17 cellular contexts compared by ENCODE assay signal in genomic region chr3:183498634-183499033, GRCh38. TPM values are rescaled to one million over a fixed set of nuclear protein-coding genes. Genes with fewer than 3 reads are reported as not detected.
DNase-seq lines count a peak whose midpoint lies in the region; ATAC-seq and TF ChIP-seq lines count a peak whose summit lies in the region.
"Had no signal": no experiment of that assay in that cellular context is flagged by ENCODE, and none has a peak within 500 bp of the region (broad histone marks: within the 10 kb centered on the region; RNA-seq: fewer than 3 reads in every experiment).

No MANE protein-coding gene starts in this region.

- TF ChIP-seq CTCF in right lobe of liver (IDR thresholded peaks at IDR 0.05), result no peak

- intact Hi-C loops in right lobe of liver (cut with DNase I), result no loop called here
- intact Hi-C loops in activated naive CD4-positive, alpha-beta T cell treated with anti-CD3 and anti-CD28 coated beads for 36 hours (cut with micrococcal nuclease), result no loop called here

- 20% methylated on average over 6 of the region's 6 CpGs for WGBS in right lobe of liver (ENCODE audit: insufficient coverage, low coverage, low lambda C conversion rate, missing lambda C conversion rate)

- no peaks in the 10 kb centered on the region for H3K27me3 ChIP-seq in right lobe of liver
- H3K27me3 ChIP-seq: BLaER1 treated with 17β-estradiol and CSF1 and Interleukin-3, amounts not matched to agents 10 nM and 100 nM had no signal

- peaks cover 0 to 17% (median 8%) of the 10 kb centered on the region in 4 donors for H3K4me1 ChIP-seq in right lobe of liver
- H3K4me1 ChIP-seq: HAP-1 had no signal

- H3K4me1 Mint-ChIP-seq in activated T-helper 17 cell treated with anti-CD3 and anti-CD28 coated beads, Interleukin-2, amount 50 U/mL, for 72 hours, result peaks cover under 1% of the 10 kb centered on the region
- H3K4me1 Mint-ChIP-seq in activated naive CD4-positive, alpha-beta T cell treated with anti-CD3 and anti-CD28 coated beads for 36 hours (ENCODE audit: low read depth), result peaks cover 5% of the 10 kb centered on the region
- H3K4me1 Mint-ChIP-seq: B cell had no signal

- H3K4me3 Mint-ChIP-seq in activated T-helper 17 cell treated with anti-CD3 and anti-CD28 coated beads, Interleukin-2, amount 50 U/mL, for 72 hours, result no peak overlapping the region
- no peak overlapping the region for H3K4me3 Mint-ChIP-seq in activated naive CD4-positive, alpha-beta T cell treated with anti-CD3 and anti-CD28 coated beads for 36 hours
- H3K4me3 Mint-ChIP-seq: B cell; CD8-positive, alpha-beta T cell had no signal

- no peak for TF ChIP-seq POLR2A in right lobe of liver (IDR thresholded peaks at IDR 0.05)

- ATAC-seq in activated T-helper 17 cell treated with anti-CD3 and anti-CD28 coated beads, Interleukin-2, amount 50 U/mL, for 72 hours (replicated peaks), result no peak
- ATAC-seq in right lobe of liver, result peak; percentile 81 to 91 (median 86)
- ATAC-seq: CD8-positive, alpha-beta T cell had no signal

- no peaks in the 10 kb centered on the region for H3K9me3 Mint-ChIP-seq in activated T-helper 17 cell treated with anti-CD3 and anti-CD28 coated beads, Interleukin-2, amount 50 U/mL, for 72 hours
- no peaks in the 10 kb centered on the region for H3K9me3 Mint-ChIP-seq in activated naive CD4-positive, alpha-beta T cell treated with anti-CD3 and anti-CD28 coated beads for 36 hours
- H3K9me3 Mint-ChIP-seq: CD8-positive, alpha-beta T cell had no signal

- no peaks in the 10 kb centered on the region for H3K36me3 ChIP-seq in right lobe of liver
- H3K36me3 ChIP-seq: HAP-1 had no signal

- peak; percentile 10 for DNase-seq in activated CD8-positive, alpha-beta memory T cell treated with anti-CD3 and anti-CD28 coated beads, Interleukin-2, amount 50 U/mL, for 48 hours
- DNase-seq in activated CD8-positive, alpha-beta memory T cell treated with anti-CD3 and anti-CD28 coated beads for 24 hours, result no peak
- DNase-seq in right lobe of liver, result peak in 1 of 3 donors; percentile 44
- no peak for DNase-seq in DMS114 treated with DMSO at 0.1 percent for 48 hours (lab: John Stamatoyannopoulos, UW; ENCODE audit: unreplicated experiment)
- no peak for DNase-seq in effector CD8-positive, alpha-beta T cell (lab: John Stamatoyannopoulos, UW)
- no peak for DNase-seq in activated naive CD4-positive, alpha-beta T cell treated with anti-CD3 and anti-CD28 coated beads for 36 hours
- DNase-seq: 8988T; CD8-positive, alpha-beta T cell; COR-L47; DMS 273 treated with DMSO at 0.1 percent for 48 hours; GM23248 had no signal

- H3K27ac Mint-ChIP-seq in activated T-helper 17 cell treated with anti-CD3 and anti-CD28 coated beads, Interleukin-2, amount 50 U/mL, for 72 hours, result peak overlapping the region; percentile 54
- H3K27ac Mint-ChIP-seq in activated naive CD4-positive, alpha-beta T cell treated with anti-CD3 and anti-CD28 coated beads for 36 hours, result no peak overlapping the region
- H3K27ac Mint-ChIP-seq: B cell; CD8-positive, alpha-beta T cell had no signal

- no peaks in the 10 kb centered on the region for H3K9me3 ChIP-seq in right lobe of liver
- H3K9me3 ChIP-seq: HAP-1 had no signal

- H3K27ac ChIP-seq in right lobe of liver, result peak overlapping the region in 2 of 3 donors; percentile 16 to 68
- H3K27ac ChIP-seq: BLaER1 treated with 17β-estradiol and CSF1 and Interleukin-3, amounts not matched to agents 10 nM and 100 nM; GM23248 had no signal

- no peak overlapping the region for H3K4me3 ChIP-seq in right lobe of liver
- H3K4me3 ChIP-seq: BLaER1 treated with 17β-estradiol and CSF1 and Interleukin-3, amounts not matched to agents 10 nM and 100 nM; GM23248; HAP-1 had no signal

- no peaks in the 10 kb centered on the region for H3K27me3 Mint-ChIP-seq in activated T-helper 17 cell treated with anti-CD3 and anti-CD28 coated beads, Interleukin-2, amount 50 U/mL, for 72 hours
- H3K27me3 Mint-ChIP-seq in activated naive CD4-positive, alpha-beta T cell treated with anti-CD3 and anti-CD28 coated beads for 36 hours (ENCODE audit: low read depth), result no peaks in the 10 kb centered on the region
- H3K27me3 Mint-ChIP-seq: B cell had no signal

- peaks cover 92% of the 10 kb centered on the region for H3K36me3 Mint-ChIP-seq in activated T-helper 17 cell treated with anti-CD3 and anti-CD28 coated beads, Interleukin-2, amount 50 U/mL, for 72 hours (ENCODE audit: low read depth)
- H3K36me3 Mint-ChIP-seq in activated naive CD4-positive, alpha-beta T cell treated with anti-CD3 and anti-CD28 coated beads for 36 hours (ENCODE audit: low read depth), result peaks cover 47% of the 10 kb centered on the region

- CTCF ChIA-PET in activated naive CD4-positive, alpha-beta T cell treated with anti-CD3 and anti-CD28 coated beads for 36 hours (lab: Charles Lee), result no interaction called here

RNA-seq across cellular contexts. Expression of gene KLHL6, which starts 56.9 kb away (rescaled TPM):
- total RNA-seq in activated T-helper 17 cell treated with anti-CD3 and anti-CD28 coated beads, Interleukin-2, amount 50 U/mL, for 72 hours, result 10 to 100 TPM; 33.5 to 39.7 TPM
- 1 to 10 TPM in 4 of 6 experiments, under 1 TPM in 2; 0.59 to 2.7 (median 1.6) TPM for total RNA-seq in right lobe of liver
- 10 to 100 TPM; 82.3 to 82.4 TPM for total RNA-seq in activated naive CD4-positive, alpha-beta T cell treated with anti-CD3 and anti-CD28 coated beads for 36 hours
- total RNA-seq: A673, GM23248, H4 had no signal

Comparison
In these comparisons a context has a peak if more than half of its experiments do, and no peak if none do; other contexts are left out.
1. RNA of gene KLHL6, which starts 56.9 kb away (total RNA-seq): 82.3 to 82.4 TPM in activated naive CD4-positive, alpha-beta T cell treated with anti-CD3 and anti-CD28 coated beads for 36 hours and 33.5 to 39.7 TPM in activated T-helper 17 cell treated with anti-CD3 and anti-CD28 coated beads, Interleukin-2, amount 50 U/mL, for 72 hours; 0.59 to 2.7 TPM in right lobe of liver; every median in the first group is over 4 times any median in the second.